ENCODE assay signal across 8 cellular contexts in the genomic region with DNA sequence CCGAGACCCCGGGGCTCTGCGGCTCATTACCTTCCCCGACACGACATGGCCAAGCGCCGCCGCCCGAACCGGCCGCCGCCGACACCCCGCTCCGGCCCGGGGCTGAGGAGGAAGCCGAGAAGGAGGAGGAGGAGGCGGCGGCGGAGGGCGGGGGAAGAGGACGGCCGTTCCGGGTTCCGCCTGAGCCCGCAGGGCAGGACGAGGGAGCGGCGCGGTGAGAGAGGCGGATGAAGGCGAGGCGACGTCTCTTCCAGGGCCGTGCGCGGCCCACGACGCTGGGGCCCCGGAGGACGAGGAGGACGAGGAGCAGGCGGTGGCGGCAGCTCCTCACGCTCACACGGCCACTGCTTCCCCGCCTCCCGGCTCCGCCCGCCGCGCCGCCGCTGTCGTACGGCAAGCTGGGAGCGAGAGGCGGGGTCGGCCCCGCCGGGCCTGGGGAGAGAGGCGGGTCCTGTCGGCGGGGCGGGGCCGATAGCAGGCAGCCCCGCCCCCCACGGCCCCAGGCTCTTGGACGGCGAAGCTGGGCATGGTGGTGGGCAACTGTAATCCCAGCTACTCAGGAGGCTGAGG. TPM values are rescaled to one million over a fixed set of nuclear protein-coding genes. Genes with fewer than 3 reads are reported as not detected.
DNase-seq lines count a peak whose midpoint lies in the region; ATAC-seq and TF ChIP-seq lines count a peak whose summit lies in the region.

No MANE protein-coding gene starts in this region.

- TF ChIP-seq POLR2A in GM19099 (IDR thresholded peaks at IDR 0.05; ENCODE audit: extremely low read depth, insufficient read length, low read depth): peak; percentile 73

- DNase-seq in AG20443 (ENCODE audit: low spot score): peak; percentile 76
- DNase-seq in NCI-H510A treated with DMSO at 0.1 percent for 48 hours (lab: John Stamatoyannopoulos, UW): peak; percentile 70
- peak; percentile 79 to 82 for DNase-seq in activated CD4-positive, alpha-beta T cell treated with anti-CD3 and anti-CD28 coated beads for 4 hours
- peak; percentile 78 for DNase-seq in cerebellum (ENCODE audit: low spot score)
- DNase-seq in kidney glomerular epithelial cell (lab: John Stamatoyannopoulos, UW): peak; percentile 74
- DNase-seq in stimulated activated CD4-positive, alpha-beta T cell treated with anti-CD3 and anti-CD28 coated beads, Interleukin-15, amount 100 ng/mL, for 48 hours (ENCODE audit: low read depth in 2 of 2): peak; percentile 63 to 80

- ATAC-seq in HG03378 (IDR thresholded peaks at IDR 0.05; ENCODE audit: unreplicated experiment): peak; percentile 44

RNA-seq across cellular contexts. Expression of gene CD2BP2, which starts 20.0 kb away (rescaled TPM):
- 26.3 TPM for total RNA-seq in cerebellum

RNA-seq across cellular contexts. Expression of gene TBC1D10B, which starts 35.2 kb away (rescaled TPM):
- total RNA-seq in cerebellum: 20.5 TPM

RNA-seq across cellular contexts. Expression of gene MYL11, which starts 39.5 kb away (rescaled TPM):
- total RNA-seq in cerebellum: 1.00 TPM

RNA-seq across cellular contexts. Expression of gene SEPTIN1, which starts 47.2 kb away (rescaled TPM):
- not detected for total RNA-seq in cerebellum

Comparison
In these comparisons a context has a peak if more than half of its experiments do, and no peak if none do; other contexts are left out.
1. Peak in every context shown above with its lines: DNase-seq and ATAC-seq.